In the genomic region with DNA sequence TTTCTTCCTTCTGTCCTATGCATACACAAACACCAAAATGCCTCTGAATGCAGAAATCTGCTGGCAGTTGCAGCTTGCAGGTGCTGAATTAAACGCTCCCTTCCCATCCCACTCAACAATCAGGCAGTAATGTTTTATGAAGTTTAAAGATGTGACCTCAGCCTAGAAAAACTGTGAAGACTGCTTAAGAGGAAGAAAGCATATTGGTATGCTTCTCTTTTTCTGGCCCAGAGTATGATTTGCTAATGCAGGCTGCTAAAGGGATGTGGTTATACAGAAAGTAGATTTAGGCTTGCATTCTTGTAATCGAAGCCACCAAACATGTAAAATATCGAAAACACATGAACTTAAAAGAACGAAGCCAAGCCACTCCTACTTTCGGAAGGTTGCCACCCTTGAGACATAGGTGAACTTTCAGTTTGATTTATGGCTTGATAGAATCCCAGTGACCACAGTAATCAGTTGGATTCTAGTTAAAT, we compare ENCODE assay signal across 8 cellular contexts. TPM values are rescaled to one million over a fixed set of nuclear protein-coding genes. Genes with fewer than 3 reads are reported as not detected.
A peak's percentile ranks its signal among the peaks of the same experiment; 100 is the strongest.
DNase-seq lines count a peak whose midpoint lies in the region; ATAC-seq and TF ChIP-seq lines count a peak whose summit lies in the region.

No MANE protein-coding gene starts in this region.

- H3K27me3 ChIP-seq in BJ (ENCODE audit: control insufficient read depth, insufficient read depth, low read length): no peaks in the 10 kb centered on the region
- no peaks in the 10 kb centered on the region for H3K27me3 ChIP-seq in GM23338 (ENCODE audit: insufficient read depth)

- peak overlapping the region; percentile 91 for H3K27ac Mint-ChIP-seq in activated CD4-positive, alpha-beta memory T cell treated with anti-CD3 and anti-CD28 coated beads, Interleukin-2, amount 10 ng/mL, durations not matched to agents 7 days and 5 days
- H3K27ac Mint-ChIP-seq in GM23338: no peak overlapping the region

- no peak overlapping the region for H3K4me2 ChIP-seq in GM23338

- H3K36me3 ChIP-seq in BJ (ENCODE audit: control insufficient read depth, insufficient read depth, low read length) (no peaks in the 10 kb centered on the region), GM23338 (ENCODE audit: insufficient read depth) (no peaks in the 10 kb centered on the region)

- no peaks in the 10 kb centered on the region for H3F3A ChIP-seq in GM23338 (replicated peaks; ENCODE audit: low read depth)

- H3K4me3 ChIP-seq in BJ (ENCODE audit: low read depth, low read length) (no peak overlapping the region), skin epidermis (no peak overlapping the region), GM23338 (no peak overlapping the region)

- H3K4me1 ChIP-seq in GM23338 (ENCODE audit: insufficient read depth): peaks cover 4% of the 10 kb centered on the region; the same call in 1 of the 2 replicates

- peak overlapping the region in 16 of 21 experiments; percentile 18 to 81 (median 35) for H3K27ac ChIP-seq in skin epidermis
- H3K27ac ChIP-seq in GM23338 (ENCODE audit: low read depth): no peak overlapping the region

- POLR2A ChIA-PET in BJ (lab: Charles Lee): no interaction called here
- POLR2A ChIA-PET in activated CD4-positive, alpha-beta memory T cell treated with anti-CD3 and anti-CD28 coated beads, Interleukin-2, amount 10 ng/mL, durations not matched to agents 7 days and 5 days (lab: Charles Lee): interaction anchor here (1.2 to 5.6 kb wide), 5 partner anchors 13 to 106 kb away, joined by 3 to 62 read pairs (median 36); a partner anchor contains a TSS

- no peaks in the 10 kb centered on the region for H4K20me1 ChIP-seq in GM23338 (replicated peaks; ENCODE audit: insufficient read depth)

- peaks cover 35% of the 10 kb centered on the region for H3K36me3 Mint-ChIP-seq in activated CD4-positive, alpha-beta memory T cell treated with anti-CD3 and anti-CD28 coated beads, Interleukin-2, amount 10 ng/mL, durations not matched to agents 7 days and 5 days (ENCODE audit: low read depth)
- H3K36me3 Mint-ChIP-seq in GM23338 (ENCODE audit: low read depth): no peaks in the 10 kb centered on the region

- no peaks in the 10 kb centered on the region for H3K79me2 ChIP-seq in GM23338 (replicated peaks; ENCODE audit: insufficient read depth)

- H3K9me2 ChIP-seq in GM23338 (ENCODE audit: insufficient read depth): no peaks in the 10 kb centered on the region

- TF ChIP-seq CTCF in BJ (IDR thresholded peaks at IDR 0.05; ENCODE audit: insufficient read depth, low read depth, low read length): no peak
- TF ChIP-seq CTCF in GM23338 (conservative IDR thresholded peaks at IDR 0.05; ENCODE audit: low read depth in 2 of 2): no peak

- H3K27me3 Mint-ChIP-seq in activated CD4-positive, alpha-beta memory T cell treated with anti-CD3 and anti-CD28 coated beads, Interleukin-2, amount 10 ng/mL, durations not matched to agents 7 days and 5 days: no peaks in the 10 kb centered on the region
- H3K27me3 Mint-ChIP-seq in GM23338 (ENCODE audit: insufficient read depth, low read depth, poor library complexity): peaks cover 6% of the 10 kb centered on the region

- ATAC-seq in HG03139 (IDR thresholded peaks at IDR 0.05; ENCODE audit: unreplicated experiment) (peak; percentile 85), GM23338 (no peak)

- no peak overlapping the region for H2AFZ ChIP-seq in GM23338

- peaks cover 78% of the 10 kb centered on the region for H3K4me1 Mint-ChIP-seq in activated CD4-positive, alpha-beta memory T cell treated with anti-CD3 and anti-CD28 coated beads, Interleukin-2, amount 10 ng/mL, durations not matched to agents 7 days and 5 days
- peaks cover 14% of the 10 kb centered on the region for H3K4me1 Mint-ChIP-seq in GM23338

- CTCF ChIA-PET in BJ (lab: Yijun Ruan, JAX): interaction anchor here (1.2 kb wide), 1 partner anchor 108 kb away, joined by 5 read pairs; no protein-coding TSS in a partner anchor
- CTCF ChIA-PET in activated CD4-positive, alpha-beta memory T cell treated with anti-CD3 and anti-CD28 coated beads, Interleukin-2, amount 10 ng/mL, durations not matched to agents 7 days and 5 days (lab: Charles Lee): interaction anchor here (1.0 to 9.3 kb wide), 5 partner anchors 11 to 107 kb away, joined by 3 to 80 read pairs (median 12); a partner anchor contains a TSS

- peak overlapping the region; percentile 51 for H3K4me3 Mint-ChIP-seq in activated CD4-positive, alpha-beta memory T cell treated with anti-CD3 and anti-CD28 coated beads, Interleukin-2, amount 10 ng/mL, durations not matched to agents 7 days and 5 days
- no peak overlapping the region for H3K4me3 Mint-ChIP-seq in GM23338

- H3K9me3 Mint-ChIP-seq in activated CD4-positive, alpha-beta memory T cell treated with anti-CD3 and anti-CD28 coated beads, Interleukin-2, amount 10 ng/mL, durations not matched to agents 7 days and 5 days: no peaks in the 10 kb centered on the region
- no peaks in the 10 kb centered on the region for H3K9me3 Mint-ChIP-seq in GM23338

- peak; percentile 29 for DNase-seq in BJ (ENCODE audit: low read depth)
- DNase-seq in GM19240 (ENCODE audit: insufficient read length, low spot score): peak; percentile 35
- DNase-seq in activated CD4-positive, alpha-beta memory T cell treated with anti-CD3 and anti-CD28 coated beads, Interleukin-2, amount 10 ng/mL, durations not matched to agents 7 days and 5 days: peak; percentile 55
- DNase-seq in NCI-H774 (lab: John Stamatoyannopoulos, UW): no peak
- DNase-seq in GM23338 (ENCODE audit: low spot score): no peak
- DNase-seq in DMS79 treated with DMSO at 0.1 percent for 48 hours (lab: John Stamatoyannopoulos, UW): no peak

TF ChIP-seq in GM23338, 12 proteins besides CTCF, POLR2A, EP300 and RAD21:
- TF ChIP-seq, protein P1, sequence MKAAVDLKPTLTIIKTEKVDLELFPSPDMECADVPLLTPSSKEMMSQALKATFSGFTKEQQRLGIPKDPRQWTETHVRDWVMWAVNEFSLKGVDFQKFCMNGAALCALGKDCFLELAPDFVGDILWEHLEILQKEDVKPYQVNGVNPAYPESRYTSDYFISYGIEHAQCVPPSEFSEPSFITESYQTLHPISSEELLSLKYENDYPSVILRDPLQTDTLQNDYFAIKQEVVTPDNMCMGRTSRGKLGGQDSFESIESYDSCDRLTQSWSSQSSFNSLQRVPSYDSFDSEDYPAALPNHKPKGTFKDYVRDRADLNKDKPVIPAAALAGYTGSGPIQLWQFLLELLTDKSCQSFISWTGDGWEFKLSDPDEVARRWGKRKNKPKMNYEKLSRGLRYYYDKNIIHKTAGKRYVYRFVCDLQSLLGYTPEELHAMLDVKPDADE (IDR thresholded peaks at IDR 0.05): no peak
- no peak for TF ChIP-seq NANOG (IDR thresholded peaks at IDR 0.05; ENCODE audit: borderline replicate concordance)
- TF ChIP-seq, protein P2, sequence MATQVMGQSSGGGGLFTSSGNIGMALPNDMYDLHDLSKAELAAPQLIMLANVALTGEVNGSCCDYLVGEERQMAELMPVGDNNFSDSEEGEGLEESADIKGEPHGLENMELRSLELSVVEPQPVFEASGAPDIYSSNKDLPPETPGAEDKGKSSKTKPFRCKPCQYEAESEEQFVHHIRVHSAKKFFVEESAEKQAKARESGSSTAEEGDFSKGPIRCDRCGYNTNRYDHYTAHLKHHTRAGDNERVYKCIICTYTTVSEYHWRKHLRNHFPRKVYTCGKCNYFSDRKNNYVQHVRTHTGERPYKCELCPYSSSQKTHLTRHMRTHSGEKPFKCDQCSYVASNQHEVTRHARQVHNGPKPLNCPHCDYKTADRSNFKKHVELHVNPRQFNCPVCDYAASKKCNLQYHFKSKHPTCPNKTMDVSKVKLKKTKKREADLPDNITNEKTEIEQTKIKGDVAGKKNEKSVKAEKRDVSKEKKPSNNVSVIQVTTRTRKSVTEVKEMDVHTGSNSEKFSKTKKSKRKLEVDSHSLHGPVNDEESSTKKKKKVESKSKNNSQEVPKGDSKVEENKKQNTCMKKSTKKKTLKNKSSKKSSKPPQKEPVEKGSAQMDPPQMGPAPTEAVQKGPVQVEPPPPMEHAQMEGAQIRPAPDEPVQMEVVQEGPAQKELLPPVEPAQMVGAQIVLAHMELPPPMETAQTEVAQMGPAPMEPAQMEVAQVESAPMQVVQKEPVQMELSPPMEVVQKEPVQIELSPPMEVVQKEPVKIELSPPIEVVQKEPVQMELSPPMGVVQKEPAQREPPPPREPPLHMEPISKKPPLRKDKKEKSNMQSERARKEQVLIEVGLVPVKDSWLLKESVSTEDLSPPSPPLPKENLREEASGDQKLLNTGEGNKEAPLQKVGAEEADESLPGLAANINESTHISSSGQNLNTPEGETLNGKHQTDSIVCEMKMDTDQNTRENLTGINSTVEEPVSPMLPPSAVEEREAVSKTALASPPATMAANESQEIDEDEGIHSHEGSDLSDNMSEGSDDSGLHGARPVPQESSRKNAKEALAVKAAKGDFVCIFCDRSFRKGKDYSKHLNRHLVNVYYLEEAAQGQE (IDR thresholded peaks at IDR 0.05; ENCODE audit: unreplicated experiment): no peak
- TF ChIP-seq EZH2 (IDR thresholded peaks at IDR 0.05; ENCODE audit: low read depth, unreplicated experiment): no peak
- TF ChIP-seq ZNF331 (CRISPR knock-in tag; IDR thresholded peaks at IDR 0.05; ENCODE audit: low read depth): no peak
TF ChIP-seq in GM23338: peak in this region for 0.

RNA-seq across cellular contexts. Expression of a gene that starts 40.8 kb away (rescaled TPM):
- polyA plus RNA-seq in BJ (2011; rRNA removed): 2.2 and 2.5 TPM in 2 replicates
- polyA minus RNA-seq in BJ (2011; rRNA and poly(A)+ RNA removed): 2.4 and 2.6 TPM in 2 replicates
- 10 to 100 TPM; 25.4 to 25.9 TPM for total RNA-seq in activated CD4-positive, alpha-beta memory T cell treated with anti-CD3 and anti-CD28 coated beads, Interleukin-2, amount 10 ng/mL, durations not matched to agents 7 days and 5 days
- total RNA-seq in GM23338 (2014; rRNA removed; shearing (Covaris generic)): 2.8 and 2.9 TPM in 2 replicates
- polyA plus RNA-seq in GM23338 (2016; fragmentation: Nextera tagmentation; extraction: Ambion mirVana): 0.76 and 0.78 TPM in 2 replicates

Comparison
In these comparisons a context has a peak if more than half of its experiments do, and no peak if none do; other contexts are left out.
1. DNase-seq: peak in BJ (single experiment), GM19240 (single experiment) and activated CD4-positive, alpha-beta memory T cell treated with anti-CD3 and anti-CD28 coated beads, Interleukin-2, amount 10 ng/mL, durations not matched to agents 7 days and 5 days (single experiment); none in NCI-H774 (single experiment), GM23338 (single experiment) and DMS79 treated with DMSO at 0.1 percent for 48 hours (single experiment).